In the genomic region with DNA sequence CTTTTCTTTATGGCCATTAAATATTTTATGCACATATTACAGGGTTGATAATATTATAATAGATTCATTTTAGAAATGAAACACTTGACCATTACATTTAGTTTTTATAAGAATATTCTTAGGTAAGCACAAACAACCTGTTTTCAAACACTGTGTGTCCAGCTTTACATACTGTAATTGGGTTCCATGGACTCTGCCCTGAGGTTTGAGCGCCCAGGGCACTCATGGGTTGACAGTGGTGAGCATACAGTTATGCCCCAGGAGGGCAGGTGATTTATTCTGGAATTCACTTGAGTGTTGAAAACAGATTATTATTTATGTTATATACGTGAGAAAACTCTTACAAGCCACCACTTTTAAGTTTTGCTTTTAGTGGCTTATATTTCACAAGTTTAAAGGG, we compare ENCODE assay signal across 20 cellular contexts. TPM values are rescaled to one million over a fixed set of nuclear protein-coding genes. Genes with fewer than 3 reads are reported as not detected.
DNase-seq lines count a peak whose midpoint lies in the region; ATAC-seq and TF ChIP-seq lines count a peak whose summit lies in the region.
"Had no signal": no experiment of that assay in that cellular context is flagged by ENCODE, and none has a peak within 500 bp of the region (broad histone marks: within the 10 kb centered on the region; RNA-seq: fewer than 3 reads in every experiment).

No MANE protein-coding gene starts in this region.

- H3K79me2 ChIP-seq in GM23248 (ENCODE audit: insufficient read depth) = peaks cover 100% of the 10 kb centered on the region

- no peaks in the 10 kb centered on the region for H3K9me2 ChIP-seq in GM23248 (ENCODE audit: insufficient read depth)

- H3K4me3 Mint-ChIP-seq in stimulated activated memory B cell treated with anti-CD40 and anti-IgM and Interleukin-4, amounts not matched to agents 10 μg/mL and 1 μg/mL and 100 μg/mL, for 72 hours = no peak overlapping the region
- H3K4me3 Mint-ChIP-seq: CD14-positive monocyte had no signal

- H3K4me3 ChIP-seq in GM23248 (no peak overlapping the region), RWPE2 (ENCODE audit: severe bottlenecking) (no peak overlapping the region), right lobe of liver (no peak overlapping the region)

- no peak overlapping the region for H3K4me2 ChIP-seq in GM23248 (ENCODE audit: unreplicated experiment)

- no peaks in the 10 kb centered on the region for H3K36me3 Mint-ChIP-seq in stimulated activated memory B cell treated with anti-CD40 and anti-IgM and Interleukin-4, amounts not matched to agents 10 μg/mL and 1 μg/mL and 100 μg/mL, for 72 hours
- H3K36me3 Mint-ChIP-seq: CD14-positive monocyte had no signal

- no peak overlapping the region for H3K9ac ChIP-seq in GM23248

- no peaks in the 10 kb centered on the region for H3K9me3 Mint-ChIP-seq in stimulated activated memory B cell treated with anti-CD40 and anti-IgM and Interleukin-4, amounts not matched to agents 10 μg/mL and 1 μg/mL and 100 μg/mL, for 72 hours
- H3K9me3 Mint-ChIP-seq: CD14-positive monocyte had no signal

- H3K27ac ChIP-seq in GM23248 (peak overlapping the region; percentile 95; the same call in 1 of the 2 replicates), RWPE2 (ENCODE audit: poor library complexity, severe bottlenecking) (peak overlapping the region; percentile 98), right lobe of liver (no peak overlapping the region)

- no peaks in the 10 kb centered on the region for H3K9me3 ChIP-seq in GM23248 (ENCODE audit: low read depth)
- H3K9me3 ChIP-seq in RWPE2 (ENCODE audit: severe bottlenecking) = no peaks in the 10 kb centered on the region
- no peaks in the 10 kb centered on the region for H3K9me3 ChIP-seq in right lobe of liver

- TF ChIP-seq CTCF in RWPE2 (IDR thresholded peaks at IDR 0.05; ENCODE audit: poor library complexity, severe bottlenecking) (no peak), right lobe of liver (IDR thresholded peaks at IDR 0.05) (no peak)

- no peak overlapping the region for H2AFZ ChIP-seq in GM23248

- no peaks in the 10 kb centered on the region for H3K27me3 ChIP-seq in GM23248 (replicated peaks; ENCODE audit: insufficient read depth)
- H3K27me3 ChIP-seq in RWPE2 (ENCODE audit: insufficient read depth, poor library complexity, severe bottlenecking) = no peaks in the 10 kb centered on the region
- no peaks in the 10 kb centered on the region for H3K27me3 ChIP-seq in right lobe of liver

- in situ Hi-C loops in GM23248 (cut with MboI) = no loop called here

- H3K4me1 ChIP-seq in GM23248 (ENCODE audit: insufficient read depth) (peaks cover 90% of the 10 kb centered on the region), RWPE2 (ENCODE audit: insufficient read depth, poor library complexity, severe bottlenecking) (peaks cover 91% of the 10 kb centered on the region), right lobe of liver (peaks cover 0 to 24% (median 7%) of the 10 kb centered on the region in 4 donors)

- intact Hi-C loops in right lobe of liver (cut with DNase I) = no loop called here

- WGBS in GM23248 (ENCODE audit: low coverage in 1 of 2, low lambda C conversion rate in 2 of 2, missing lambda C conversion rate in 2 of 2), 2 experiments = 91 to 92% methylated on average over 2 of the region's 2 CpGs
- 23% methylated on average over 2 of the region's 2 CpGs for WGBS in right lobe of liver (ENCODE audit: insufficient coverage, low coverage, low lambda C conversion rate, missing lambda C conversion rate)

- DNase-seq in GM23248 (no peak), RWPE2 (ENCODE audit: low spot score) (no peak), right lobe of liver (no peak), AG20443 (ENCODE audit: low spot score) (no peak)
- DNase-seq in activated naive CD4-positive, alpha-beta T cell treated with anti-CD3 and anti-CD28 coated beads, Interleukin-2, amount 50 U/mL, for 16 hours = no peak
- DNase-seq: ACHN, AML-193, COR-L47, DMS 273 treated with DMSO at 0.1 percent for 48 hours, DND-41, MM.1S, NCI-H1092, NCI-H1436 treated with DMSO at 0.1 percent for 48 hours, NCI-H2029 treated with DMSO at 0.1 percent for 48 hours, NCI-H774, SHP77 treated with DMSO at 0.1 percent for 48 hours, T-helper 1 cell had no signal

- H3F3A ChIP-seq in GM23248 (ENCODE audit: insufficient read depth) = peaks cover 92% of the 10 kb centered on the region

- TF ChIP-seq POLR2A in right lobe of liver (IDR thresholded peaks at IDR 0.05) = no peak

- H3K27me3 Mint-ChIP-seq in stimulated activated memory B cell treated with anti-CD40 and anti-IgM and Interleukin-4, amounts not matched to agents 10 μg/mL and 1 μg/mL and 100 μg/mL, for 72 hours = no peaks in the 10 kb centered on the region

- peak overlapping the region; percentile 45 for H3K27ac Mint-ChIP-seq in stimulated activated memory B cell treated with anti-CD40 and anti-IgM and Interleukin-4, amounts not matched to agents 10 μg/mL and 1 μg/mL and 100 μg/mL, for 72 hours

- H3K36me3 ChIP-seq in GM23248 (ENCODE audit: low read depth) (no peaks in the 10 kb centered on the region; the same call in 1 of the 2 replicates), RWPE2 (ENCODE audit: low read depth) (no peaks in the 10 kb centered on the region), right lobe of liver (no peaks in the 10 kb centered on the region)

- ATAC-seq in RWPE2 (ENCODE audit: low read depth) (no peak), right lobe of liver (peak; percentile 75 to 85 (median 80)), GM21360 (IDR thresholded peaks at IDR 0.05; ENCODE audit: unreplicated experiment) (no peak)
- ATAC-seq in stimulated activated memory B cell treated with anti-CD40 and anti-IgM and Interleukin-4, amounts not matched to agents 10 μg/mL and 1 μg/mL and 100 μg/mL, for 72 hours = no peak

- no peaks in the 10 kb centered on the region for H4K20me1 ChIP-seq in GM23248 (ENCODE audit: insufficient read depth)

- H3K4me1 Mint-ChIP-seq in stimulated activated memory B cell treated with anti-CD40 and anti-IgM and Interleukin-4, amounts not matched to agents 10 μg/mL and 1 μg/mL and 100 μg/mL, for 72 hours = peaks cover 55% of the 10 kb centered on the region

RNA-seq across cellular contexts. Expression of gene TRIO, which starts 33.7 kb away (rescaled TPM):
- 171 and 198 TPM in 2 replicates for total RNA-seq in GM23248 (2014; rRNA removed; shearing (Covaris generic))
- 19.0 and 28.1 TPM in 2 replicates for polyA plus RNA-seq in GM23248 (2016; fragmentation: Nextera tagmentation; extraction: Ambion mirVana)
- total RNA-seq in right lobe of liver = 10 to 100 TPM; 34.7 to 63.5 (median 50.2) TPM

Comparison
In these comparisons a context has a peak if more than half of its experiments do, and no peak if none do; other contexts are left out.
1. H3K27ac ChIP-seq: peak in GM23248 (single experiment) and RWPE2 (single experiment); none in right lobe of liver (0 of 3).
2. ATAC-seq: peak in right lobe of liver (4 of 4); none in RWPE2 (single experiment), stimulated activated memory B cell treated with anti-CD40 and anti-IgM and Interleukin-4, amounts not matched to agents 10 μg/mL and 1 μg/mL and 100 μg/mL, for 72 hours (single experiment) and GM21360 (single experiment).